ENCODE assay signal across 18 cellular contexts in genomic region chr6:112030965-112031660, GRCh38. TPM values are rescaled to one million over a fixed set of nuclear protein-coding genes. Genes with fewer than 3 reads are reported as not detected.
DNase-seq lines count a peak whose midpoint lies in the region; ATAC-seq, FAIRE-seq and TF ChIP-seq lines count a peak whose summit lies in the region.
"Had no signal": no experiment of that assay in that cellular context is flagged by ENCODE, and none has a peak within 500 bp of the region (broad histone marks: within the 10 kb centered on the region; RNA-seq: fewer than 3 reads in every experiment).

No MANE protein-coding gene starts in this region.

- no peak overlapping the region for H3K4me3 Mint-ChIP-seq in activated naive CD4-positive, alpha-beta T cell treated with anti-CD3 and anti-CD28 coated beads, Interleukin-2, amount 10 ng/mL, durations not matched to agents 7 days and 5 days
- H3K4me3 Mint-ChIP-seq in T-helper 17 cell: no peak overlapping the region
- H3K4me3 Mint-ChIP-seq: activated CD4-positive, alpha-beta memory T cell treated with anti-CD3 and anti-CD28 coated beads, Interleukin-2, amount 10 ng/mL, durations not matched to agents 7 days and 5 days had no signal

- H3K27me3 ChIP-seq in HepG2 (ENCODE audit: control insufficient read depth in 1 of 2, insufficient read depth in 2 of 2, low read length in 2 of 2): peaks cover 0 to 7% of the 10 kb centered on the region in 2 experiments; a peak in 3 of 5 replicates
- H3K27me3 ChIP-seq in tibial nerve: no peaks in the 10 kb centered on the region
- H3K27me3 ChIP-seq in prostate gland (replicated peaks; ENCODE audit: insufficient read depth): no peaks in the 10 kb centered on the region
- H3K27me3 ChIP-seq: neutrophil, tibial artery had no signal

- H3K4me1 Mint-ChIP-seq in activated naive CD4-positive, alpha-beta T cell treated with anti-CD3 and anti-CD28 coated beads, Interleukin-2, amount 10 ng/mL, durations not matched to agents 7 days and 5 days: peaks cover 77% of the 10 kb centered on the region
- H3K4me1 Mint-ChIP-seq in T-helper 17 cell: peaks cover 55% of the 10 kb centered on the region

- peak overlapping the region; percentile 26; the same call in 1 of the 2 replicates for H3K4me2 ChIP-seq in HepG2 (ENCODE audit: low read depth, low read length)

- intact Hi-C loops in HepG2 (cut with micrococcal nuclease; ENCODE audit: unreplicated experiment) (no loop called here), prostate gland (cut with DNase I) (no loop called here)

- TF ChIP-seq RAD21 in HepG2 (CRISPR knock-in tag; IDR thresholded peaks at IDR 0.05): no peak

- H3K9me3 Mint-ChIP-seq in activated naive CD4-positive, alpha-beta T cell treated with anti-CD3 and anti-CD28 coated beads, Interleukin-2, amount 10 ng/mL, durations not matched to agents 7 days and 5 days: peaks cover 4% of the 10 kb centered on the region

- no peaks in the 10 kb centered on the region for H3K27me3 Mint-ChIP-seq in activated naive CD4-positive, alpha-beta T cell treated with anti-CD3 and anti-CD28 coated beads, Interleukin-2, amount 10 ng/mL, durations not matched to agents 7 days and 5 days
- H3K27me3 Mint-ChIP-seq in T-helper 17 cell: no peaks in the 10 kb centered on the region
- H3K27me3 Mint-ChIP-seq: activated CD4-positive, alpha-beta memory T cell treated with anti-CD3 and anti-CD28 coated beads, Interleukin-2, amount 10 ng/mL, durations not matched to agents 7 days and 5 days had no signal

- no peaks in the 10 kb centered on the region for H3K9me3 ChIP-seq in T-helper 17 cell (ENCODE audit: control insufficient read depth, low read length, poor library complexity, severe bottlenecking)
- no peaks in the 10 kb centered on the region for H3K9me3 ChIP-seq in HepG2 (ENCODE audit: low read length)
- no peaks in the 10 kb centered on the region for H3K9me3 ChIP-seq in tibial nerve
- no peaks in the 10 kb centered on the region for H3K9me3 ChIP-seq in prostate gland
- H3K9me3 ChIP-seq: lower lobe of right lung, neutrophil, tibial artery had no signal

- peak overlapping the region; percentile 15 for H3K27ac Mint-ChIP-seq in activated naive CD4-positive, alpha-beta T cell treated with anti-CD3 and anti-CD28 coated beads, Interleukin-2, amount 10 ng/mL, durations not matched to agents 7 days and 5 days
- peak overlapping the region; percentile 90 for H3K27ac Mint-ChIP-seq in T-helper 17 cell

- H3K4me3 ChIP-seq in HepG2 (replicated peaks in 1 of 3; ENCODE audit: insufficient read depth in 1 of 3, low read depth in 2 of 3, low read length in 3 of 3): no peak overlapping the region
- H3K4me3 ChIP-seq in tibial nerve: no peak overlapping the region
- no peak overlapping the region for H3K4me3 ChIP-seq in prostate gland
- H3K4me3 ChIP-seq: lower lobe of right lung, tibial artery had no signal

- FAIRE-seq in HepG2 (lab: Jason Lieb, UNC): no peak

- H3K4me1 ChIP-seq in HepG2 (ENCODE audit: insufficient read depth, low read length): peaks cover 46% of the 10 kb centered on the region
- peaks cover 0 to 80% (median 33%) of the 10 kb centered on the region in 4 donors for H3K4me1 ChIP-seq in tibial nerve
- no peaks in the 10 kb centered on the region for H3K4me1 ChIP-seq in prostate gland (replicated peaks)

- H2AFZ ChIP-seq in HepG2 (ENCODE audit: low read length): no peak overlapping the region

- H3K27ac ChIP-seq in HepG2 (ENCODE audit: extremely low read length, insufficient read depth, low read length) (no peak overlapping the region), tibial nerve (peak overlapping the region; percentile 53 to 96 (median 78)), prostate gland (no peak overlapping the region)
- H3K27ac ChIP-seq: epithelial cell of prostate, lower lobe of right lung, neutrophil, RWPE1 had no signal

- peaks cover 9% of the 10 kb centered on the region for H3K36me3 Mint-ChIP-seq in activated naive CD4-positive, alpha-beta T cell treated with anti-CD3 and anti-CD28 coated beads, Interleukin-2, amount 10 ng/mL, durations not matched to agents 7 days and 5 days
- H3K36me3 Mint-ChIP-seq in T-helper 17 cell (ENCODE audit: low read depth): peaks cover 2% of the 10 kb centered on the region

- CTCF ChIA-PET in activated naive CD4-positive, alpha-beta T cell treated with anti-CD3 and anti-CD28 coated beads, Interleukin-2, amount 10 ng/mL, durations not matched to agents 7 days and 5 days (lab: Charles Lee): interaction anchor here (0.7 to 1.6 kb wide), 3 partner anchors 11 to 231 kb away, joined by 3 to 5 read pairs (median 3); no protein-coding TSS in a partner anchor
- CTCF ChIA-PET in HepG2 (lab: Yijun Ruan, JAX; ENCODE audit: low intra/inter-chr PET ratio, low total read pairs): no interaction called here

- POLR2A ChIA-PET in HepG2 (lab: Yijun Ruan, JAX): no interaction called here

- no peak for DNase-seq in activated naive CD4-positive, alpha-beta T cell treated with anti-CD3 and anti-CD28 coated beads, Interleukin-2, amount 10 ng/mL, durations not matched to agents 7 days and 5 days
- DNase-seq in activated naive CD4-positive, alpha-beta T cell treated with anti-CD3 and anti-CD28 coated beads, Interleukin-2, amount 50 U/mL, for 16 hours: no peak
- DNase-seq in T-helper 17 cell (no peak), HepG2 (ENCODE audit: low spot score) (no peak), tibial nerve (ENCODE audit: low spot score in 2 of 2) (no peak), GDM1 (lab: John Stamatoyannopoulos, UW) (no peak), kidney tubule cell (ENCODE audit: low spot score) (no peak), prostate gland (ENCODE audit: low spot score) (no peak)
- DNase-seq: activated CD4-positive, alpha-beta memory T cell treated with anti-CD3 and anti-CD28 coated beads, Interleukin-2, amount 10 ng/mL, durations not matched to agents 7 days and 5 days; activated gamma-delta T cell treated with Interleukin-2 at 50 U/mL for 16 hours; lower lobe of right lung; NCI-H1417 treated with DMSO at 0.1 percent for 48 hours; NCI-H526 had no signal

- BruUV-seq in HepG2 (replicated peaks; lab: Mats Ljungman, UMichigan): no TSS peak

- TF ChIP-seq CTCF in HepG2 (CRISPR knock-in tag; IDR thresholded peaks at IDR 0.05): no peak
- TF ChIP-seq CTCF in tibial nerve (IDR thresholded peaks at IDR 0.05): no peak
- no peak for TF ChIP-seq CTCF in prostate gland (IDR thresholded peaks at IDR 0.05)

- no peaks in the 10 kb centered on the region for H4K20me1 ChIP-seq in HepG2 (ENCODE audit: insufficient read depth, low read length)

- 0% methylated on average over 3 of the region's 3 CpGs for WGBS in HepG2 (ENCODE audit: low lambda C conversion rate)
- 15 to 17% methylated on average over 3 of the region's 3 CpGs for WGBS in tibial nerve, 2 donors
- WGBS in prostate gland: 51% methylated on average over 3 of the region's 3 CpGs

- TF ChIP-seq EP300 in HepG2 (IDR thresholded peaks at IDR 0.05; ENCODE audit: low read depth in 2 of 2, low read length in 2 of 2): no peak
- TF ChIP-seq EP300 in HepG2 (CRISPR knock-in tag; IDR thresholded peaks at IDR 0.05; ENCODE audit: borderline replicate concordance): no peak
- peak in 1 of 2 donors; percentile 53 for TF ChIP-seq EP300 in tibial nerve (IDR thresholded peaks at IDR 0.05)

- in situ Hi-C loops in HepG2 (cut with HindIII; ENCODE audit: extremely low pct_ligation_motif_present, low pct_unique_long_range_greater_than_20kb): no loop called here

- no peak overlapping the region for H3K9ac ChIP-seq in HepG2 (ENCODE audit: insufficient read depth, low read depth, low read length)

- H3K79me2 ChIP-seq in HepG2 (ENCODE audit: insufficient read depth, low read length): no peaks in the 10 kb centered on the region

- TF ChIP-seq POLR2A in HepG2 (IDR thresholded peaks at IDR 0.05; ENCODE audit: insufficient read depth in 1 of 2, low read depth in 2 of 2, low read length in 2 of 2) (no peak), tibial nerve (IDR thresholded peaks at IDR 0.05) (no peak), prostate gland (IDR thresholded peaks at IDR 0.05) (no peak)

- no peaks in the 10 kb centered on the region for H3K36me3 ChIP-seq in HepG2 (replicated peaks in 1 of 2; ENCODE audit: control insufficient read depth in 1 of 2, insufficient read depth in 2 of 2, low read length in 2 of 2)
- H3K36me3 ChIP-seq in tibial nerve: no peaks in the 10 kb centered on the region
- no peaks in the 10 kb centered on the region for H3K36me3 ChIP-seq in prostate gland
- H3K36me3 ChIP-seq: lower lobe of right lung, neutrophil, tibial artery had no signal

- no peak for ATAC-seq in T-helper 17 cell
- peak; percentile 42 for ATAC-seq in HepG2

RNA-seq across cellular contexts. Expression of gene CCN6, which starts 22.8 kb away (rescaled TPM):
- not detected for total RNA-seq in T-helper 17 cell
- total RNA-seq in HepG2 (2016; rRNA removed; fragmentation: Illumina TruSeq; extraction: Trizol): not detected in 2 replicates
- not detected in 2 replicates for total RNA-seq in HepG2 (2016; cell fraction: cytosol; rRNA removed; fragmentation: Illumina TruSeq; extraction: Trizol; ENCODE audit: low read depth)
- total RNA-seq in HepG2 (2016; cell fraction: insoluble cytoplasmic fraction; rRNA removed; fragmentation: Illumina TruSeq; extraction: Trizol): not detected in 2 replicates
- not detected in 2 replicates for total RNA-seq in HepG2 (2016; cell fraction: membrane; rRNA removed; fragmentation: Illumina TruSeq; extraction: Trizol)
- total RNA-seq in HepG2 (2016; cell fraction: nucleus; rRNA removed; fragmentation: Illumina TruSeq; extraction: Trizol): not detected in 2 replicates
- 0.10 TPM in 1 of 2 replicates, not detected in the other for polyA plus RNA-seq in HepG2 (2011; rRNA removed)
- 0.10 and 0.21 TPM in 2 replicates for polyA plus RNA-seq in HepG2 (2011; cell fraction: cytosol; rRNA removed)
- 0.17 TPM in 1 of 2 replicates, not detected in the other for polyA plus RNA-seq in HepG2 (2011; cell fraction: nucleus; rRNA removed)
- 0.11 and 0.17 TPM in 2 replicates for polyA plus RNA-seq in HepG2 (2012)
- not detected in 2 replicates for polyA plus RNA-seq in HepG2 (2016; cell fraction: cytosol; fragmentation: Illumina TruSeq; extraction: Trizol; ENCODE audit: low read depth)
- not detected in 2 replicates for polyA plus RNA-seq in HepG2 (2016; cell fraction: insoluble cytoplasmic fraction; fragmentation: Illumina TruSeq; extraction: Trizol; ENCODE audit: low read depth)
- polyA plus RNA-seq in HepG2 (2016; cell fraction: membrane; fragmentation: Illumina TruSeq; extraction: Trizol; ENCODE audit: low read depth): not detected in 2 replicates
- not detected in 2 replicates for polyA plus RNA-seq in HepG2 (2016; cell fraction: nucleus; fragmentation: Illumina TruSeq; extraction: Trizol; ENCODE audit: insufficient read depth, low read depth)
- not detected in 2 replicates for polyA minus RNA-seq in HepG2 (2011; rRNA and poly(A)+ RNA removed; ENCODE audit: low replicate concordance)
- not detected in 2 replicates for polyA minus RNA-seq in HepG2 (2011; cell fraction: cytosol; rRNA and poly(A)+ RNA removed)
- polyA minus RNA-seq in HepG2 (2011; cell fraction: nucleus; rRNA and poly(A)+ RNA removed): not detected in 2 replicates
- under 1 TPM in 2 of 4 donors, not detected in 2; 0.39 to 0.42 TPM for total RNA-seq in tibial nerve
- under 1 TPM in 1 of 2 donors, not detected in 1; 0.62 TPM for total RNA-seq in prostate gland
- total RNA-seq: activated CD4-positive, alpha-beta memory T cell treated with anti-CD3 and anti-CD28 coated beads, Interleukin-2, amount 10 ng/mL, durations not matched to agents 7 days and 5 days; chondrocyte; lower lobe of right lung had no signal

RNA-seq across cellular contexts. Expression of gene TUBE1, which starts 56.2 kb away (rescaled TPM):
- 10 to 100 TPM; 26.5 to 32.9 TPM for total RNA-seq in T-helper 17 cell
- 20.8 and 22.6 TPM in 2 replicates for total RNA-seq in HepG2 (2016; rRNA removed; fragmentation: Illumina TruSeq; extraction: Trizol)
- total RNA-seq in HepG2 (2016; cell fraction: cytosol; rRNA removed; fragmentation: Illumina TruSeq; extraction: Trizol; ENCODE audit: low read depth): 7.3 and 7.4 TPM in 2 replicates
- total RNA-seq in HepG2 (2016; cell fraction: insoluble cytoplasmic fraction; rRNA removed; fragmentation: Illumina TruSeq; extraction: Trizol): 22.6 and 24.2 TPM in 2 replicates
- 13.3 and 14.4 TPM in 2 replicates for total RNA-seq in HepG2 (2016; cell fraction: membrane; rRNA removed; fragmentation: Illumina TruSeq; extraction: Trizol)
- total RNA-seq in HepG2 (2016; cell fraction: nucleus; rRNA removed; fragmentation: Illumina TruSeq; extraction: Trizol): 35.6 and 36.6 TPM in 2 replicates
- 17.1 and 17.3 TPM in 2 replicates for polyA plus RNA-seq in HepG2 (2011; rRNA removed)
- polyA plus RNA-seq in HepG2 (2011; cell fraction: cytosol; rRNA removed): 5.0 and 6.6 TPM in 2 replicates
- polyA plus RNA-seq in HepG2 (2011; cell fraction: nucleus; rRNA removed): 22.2 and 28.1 TPM in 2 replicates
- polyA plus RNA-seq in HepG2 (2012): 11.8 and 13.5 TPM in 2 replicates
- polyA plus RNA-seq in HepG2 (2016; cell fraction: cytosol; fragmentation: Illumina TruSeq; extraction: Trizol; ENCODE audit: low read depth): 3.4 and 5.1 TPM in 2 replicates
- 16.1 and 19.1 TPM in 2 replicates for polyA plus RNA-seq in HepG2 (2016; cell fraction: insoluble cytoplasmic fraction; fragmentation: Illumina TruSeq; extraction: Trizol; ENCODE audit: low read depth)
- polyA plus RNA-seq in HepG2 (2016; cell fraction: membrane; fragmentation: Illumina TruSeq; extraction: Trizol; ENCODE audit: low read depth): 5.3 and 8.3 TPM in 2 replicates
- 48.4 and 49.1 TPM in 2 replicates for polyA plus RNA-seq in HepG2 (2016; cell fraction: nucleus; fragmentation: Illumina TruSeq; extraction: Trizol; ENCODE audit: insufficient read depth, low read depth)
- 5.7 and 6.5 TPM in 2 replicates for polyA minus RNA-seq in HepG2 (2011; rRNA and poly(A)+ RNA removed; ENCODE audit: low replicate concordance)
- 4.7 and 5.2 TPM in 2 replicates for polyA minus RNA-seq in HepG2 (2011; cell fraction: cytosol; rRNA and poly(A)+ RNA removed)
- polyA minus RNA-seq in HepG2 (2011; cell fraction: nucleus; rRNA and poly(A)+ RNA removed): 59.6 and 64.6 TPM in 2 replicates
- 10 to 100 TPM; 47.2 to 64.5 (median 50.7) TPM for total RNA-seq in tibial nerve
- total RNA-seq in prostate gland: 10 to 100 TPM; 20.5 to 36.8 TPM

RNA-seq across cellular contexts. Expression of gene FAM229B, which starts 56.3 kb away (rescaled TPM):
- 1 to 10 TPM in 1 of 2 donors, under 1 TPM in 1; 0.50 to 3.9 TPM for total RNA-seq in T-helper 17 cell
- total RNA-seq in HepG2 (2016; rRNA removed; fragmentation: Illumina TruSeq; extraction: Trizol): 19.5 and 23.7 TPM in 2 replicates
- total RNA-seq in HepG2 (2016; cell fraction: cytosol; rRNA removed; fragmentation: Illumina TruSeq; extraction: Trizol; ENCODE audit: low read depth): 15.4 and 22.2 TPM in 2 replicates
- total RNA-seq in HepG2 (2016; cell fraction: insoluble cytoplasmic fraction; rRNA removed; fragmentation: Illumina TruSeq; extraction: Trizol): 15.5 and 25.0 TPM in 2 replicates
- total RNA-seq in HepG2 (2016; cell fraction: membrane; rRNA removed; fragmentation: Illumina TruSeq; extraction: Trizol): 19.0 and 23.1 TPM in 2 replicates
- 6.9 and 8.1 TPM in 2 replicates for total RNA-seq in HepG2 (2016; cell fraction: nucleus; rRNA removed; fragmentation: Illumina TruSeq; extraction: Trizol)
- 8.8 and 11.3 TPM in 2 replicates for polyA plus RNA-seq in HepG2 (2011; rRNA removed)
- 4.6 and 5.4 TPM in 2 replicates for polyA plus RNA-seq in HepG2 (2011; cell fraction: cytosol; rRNA removed)
- polyA plus RNA-seq in HepG2 (2011; cell fraction: nucleus; rRNA removed): 1.2 and 3.0 TPM in 2 replicates
- 6.8 and 9.1 TPM in 2 replicates for polyA plus RNA-seq in HepG2 (2012)
- 13.1 and 23.5 TPM in 2 replicates for polyA plus RNA-seq in HepG2 (2016; cell fraction: cytosol; fragmentation: Illumina TruSeq; extraction: Trizol; ENCODE audit: low read depth)
- 18.0 and 19.3 TPM in 2 replicates for polyA plus RNA-seq in HepG2 (2016; cell fraction: insoluble cytoplasmic fraction; fragmentation: Illumina TruSeq; extraction: Trizol; ENCODE audit: low read depth)
- polyA plus RNA-seq in HepG2 (2016; cell fraction: membrane; fragmentation: Illumina TruSeq; extraction: Trizol; ENCODE audit: low read depth): 10.6 and 16.7 TPM in 2 replicates
- 8.0 and 9.9 TPM in 2 replicates for polyA plus RNA-seq in HepG2 (2016; cell fraction: nucleus; fragmentation: Illumina TruSeq; extraction: Trizol; ENCODE audit: insufficient read depth, low read depth)
- 0.58 and 1.4 TPM in 2 replicates for polyA minus RNA-seq in HepG2 (2011; rRNA and poly(A)+ RNA removed; ENCODE audit: low replicate concordance)
- polyA minus RNA-seq in HepG2 (2011; cell fraction: cytosol; rRNA and poly(A)+ RNA removed): 1.2 and 1.5 TPM in 2 replicates
- polyA minus RNA-seq in HepG2 (2011; cell fraction: nucleus; rRNA and poly(A)+ RNA removed): 1.5 and 2.0 TPM in 2 replicates
- 10 to 100 TPM; 18.0 to 32.1 (median 23.9) TPM for total RNA-seq in tibial nerve
- total RNA-seq in prostate gland: 10 to 100 TPM; 13.7 to 32.2 TPM

Comparison
In these comparisons a context has a peak if more than half of its experiments do, and no peak if none do; other contexts are left out.
1. H3K27ac ChIP-seq: peak in tibial nerve (4 of 4); none in HepG2 (single experiment) and prostate gland (0 of 2).